7 cellular contexts compared by ENCODE assay signal in genomic region chr1:234866007-234866866, GRCh38.
DNase-seq lines count a peak whose midpoint lies in the region; ATAC-seq and TF ChIP-seq lines count a peak whose summit lies in the region.

No MANE protein-coding gene starts in this region.

- H3K4me1 ChIP-seq in gastroesophageal sphincter, result peaks cover 0 to 74% (median 21%) of the 10 kb centered on the region in 3 donors

- no peak for TF ChIP-seq EP300 in gastroesophageal sphincter (IDR thresholded peaks at IDR 0.05)

- H3K36me3 ChIP-seq in gastroesophageal sphincter, result no peaks in the 10 kb centered on the region

- H3K27me3 ChIP-seq in gastroesophageal sphincter, result no peaks in the 10 kb centered on the region

- TF ChIP-seq CTCF in gastroesophageal sphincter (IDR thresholded peaks at IDR 0.05), result no peak

- H3K36me3 Mint-ChIP-seq in stimulated activated effector memory CD8-positive, alpha-beta T cell treated with anti-CD3 and anti-CD28 coated beads, Interleukin-12 subunit alpha, Interleukin-12 subunit beta, amount 100 ng/mL, for 72 hours, result no peaks in the 10 kb centered on the region

- DNase-seq in SK-MEL-5 (ENCODE audit: low read depth, low spot score), result peak; percentile 22
- no peak for DNase-seq in stimulated activated effector memory CD8-positive, alpha-beta T cell treated with anti-CD3 and anti-CD28 coated beads, Interleukin-12 subunit alpha, Interleukin-12 subunit beta, amount 100 ng/mL, for 72 hours (ENCODE audit: low spot score in 2 of 2)

- H3K4me1 Mint-ChIP-seq in stimulated activated effector memory CD8-positive, alpha-beta T cell treated with anti-CD3 and anti-CD28 coated beads, Interleukin-12 subunit alpha, Interleukin-12 subunit beta, amount 100 ng/mL, for 72 hours, result peaks cover 38% of the 10 kb centered on the region

- H3K9me3 Mint-ChIP-seq in stimulated activated effector memory CD8-positive, alpha-beta T cell treated with anti-CD3 and anti-CD28 coated beads, Interleukin-12 subunit alpha, Interleukin-12 subunit beta, amount 100 ng/mL, for 72 hours, result peaks cover 4% of the 10 kb centered on the region

- H3K27ac Mint-ChIP-seq in stimulated activated effector memory CD8-positive, alpha-beta T cell treated with anti-CD3 and anti-CD28 coated beads, Interleukin-12 subunit alpha, Interleukin-12 subunit beta, amount 100 ng/mL, for 72 hours, result peak overlapping the region; percentile 68

- no peaks in the 10 kb centered on the region for H3K9me3 ChIP-seq in gastroesophageal sphincter

- in situ Hi-C loops in SK-MEL-5 (cut with HindIII; ENCODE audit: low pct_unique_long_range_greater_than_20kb, low sequenced_read_pairs), result no loop called here

- WGBS in gastroesophageal sphincter (ENCODE audit: low coverage in 1 of 2), 2 donors, result 75 to 100% methylated on average over 1 to 6 of the region's 18 CpGs

- H3K4me3 ChIP-seq in gastroesophageal sphincter, result no peak overlapping the region

- no peak for TF ChIP-seq POLR2A in gastroesophageal sphincter (IDR thresholded peaks at IDR 0.05)

- H3K27ac ChIP-seq in gastroesophageal sphincter, result peak overlapping the region in 2 of 4 donors; percentile 71

- H3K4me3 Mint-ChIP-seq in stimulated activated effector memory CD8-positive, alpha-beta T cell treated with anti-CD3 and anti-CD28 coated beads, Interleukin-12 subunit alpha, Interleukin-12 subunit beta, amount 100 ng/mL, for 72 hours, result peak overlapping the region; percentile 24

- ATAC-seq in HG02798 (IDR thresholded peaks at IDR 0.05; ENCODE audit: poor library complexity, unreplicated experiment) (peak; percentile 60), gastroesophageal sphincter (peak; percentile 77), HG02840 (IDR thresholded peaks at IDR 0.05; ENCODE audit: low FRiP score, unreplicated experiment) (no peak), GM18868 (IDR thresholded peaks at IDR 0.05; ENCODE audit: unreplicated experiment) (no peak), GM18909 (IDR thresholded peaks at IDR 0.05; ENCODE audit: poor library complexity, unreplicated experiment) (no peak)
- peak; percentile 86 for ATAC-seq in stimulated activated effector memory CD8-positive, alpha-beta T cell treated with anti-CD3 and anti-CD28 coated beads, Interleukin-12 subunit alpha, Interleukin-12 subunit beta, amount 100 ng/mL, for 72 hours

Comparison
In these comparisons a context has a peak if more than half of its experiments do, and no peak if none do; other contexts are left out.
1. ATAC-seq: peak in HG02798 (single experiment), gastroesophageal sphincter (single experiment) and stimulated activated effector memory CD8-positive, alpha-beta T cell treated with anti-CD3 and anti-CD28 coated beads, Interleukin-12 subunit alpha, Interleukin-12 subunit beta, amount 100 ng/mL, for 72 hours (single experiment); none in HG02840 (single experiment), GM18868 (single experiment) and GM18909 (single experiment).